In genomic region chr12:12558291-12558690, GRCh38 we compare ENCODE assay signal across 26 cellular contexts. TPM values are rescaled to one million over a fixed set of nuclear protein-coding genes. Genes with fewer than 3 reads are reported as not detected.
DNase-seq lines count a peak whose midpoint lies in the region; TF ChIP-seq lines count a peak whose summit lies in the region.
"Had no signal": no experiment of that assay in that cellular context is flagged by ENCODE, and none has a peak within 500 bp of the region (broad histone marks: within the 10 kb centered on the region; RNA-seq: fewer than 3 reads in every experiment).

No MANE protein-coding gene starts in this region.

- no peaks in the 10 kb centered on the region for H3K9me3 ChIP-seq in mammary epithelial cell (replicated peaks; ENCODE audit: insufficient read depth, low read length)
- no peaks in the 10 kb centered on the region for H3K9me3 ChIP-seq in liver (ENCODE audit: control insufficient read depth in 4 of 4, low read length in 3 of 4)
- H3K9me3 ChIP-seq in uterus: no peaks in the 10 kb centered on the region

- POLR2A ChIA-PET in MCF 10A (lab: Yijun Ruan, JAX): interaction anchor here (0.7 to 4.7 kb wide), 7 partner anchors 14 to 202 kb away, joined by 3 to 41 read pairs (median 4); partner anchors contain the start of genes BORCS5 and GPR19
- POLR2A ChIA-PET in activated CD4-positive, alpha-beta memory T cell treated with anti-CD3 and anti-CD28 coated beads, Interleukin-2, amount 10 ng/mL, durations not matched to agents 7 days and 5 days (lab: Charles Lee): interaction anchor here (0.9 to 11.3 kb wide), 11 partner anchors 10 to 200 kb away, joined by 3 to 257 read pairs (median 5); partner anchors contain the start of genes BORCS5 and CDKN1B

- no peak overlapping the region for H3K27ac ChIP-seq in mammary epithelial cell (ENCODE audit: insufficient read depth, low read depth, low read length)
- H3K27ac ChIP-seq in liver (ENCODE audit: low read depth in 1 of 2, low read length in 2 of 2): peak overlapping the region in 1 of 2 donors; percentile 98
- H3K27ac ChIP-seq in uterus: peak overlapping the region; percentile 100
- H3K27ac ChIP-seq: epithelial cell of prostate, SK-N-MC had no signal

- intact Hi-C loops in MCF 10A (cut with micrococcal nuclease): no loop called here
- intact Hi-C loops in mammary epithelial cell (cut with micrococcal nuclease): no loop called here
- intact Hi-C loops in uterus (cut with DNase I; ENCODE audit: low total_unique reads): no loop called here

- TF ChIP-seq CTCF in MCF 10A (IDR thresholded peaks at IDR 0.05; ENCODE audit: unreplicated experiment) (no peak), mammary epithelial cell (conservative IDR thresholded peaks at IDR 0.05 in 1 of 2, IDR thresholded peaks at IDR 0.05 in 1 of 2; ENCODE audit: extremely low read depth in 1 of 2, insufficient read depth in 1 of 2, low read depth in 1 of 2, low read length in 2 of 2) (no peak), liver (IDR thresholded peaks at IDR 0.05; ENCODE audit: low read depth, low read length, missing input control) (no peak), uterus (IDR thresholded peaks at IDR 0.05) (no peak)

- H3K4me1 Mint-ChIP-seq in MCF 10A (ENCODE audit: insufficient read depth, unreplicated experiment): peaks cover 23% of the 10 kb centered on the region
- H3K4me1 Mint-ChIP-seq in activated CD4-positive, alpha-beta memory T cell treated with anti-CD3 and anti-CD28 coated beads, Interleukin-2, amount 10 ng/mL, durations not matched to agents 7 days and 5 days: peaks cover 50% of the 10 kb centered on the region

- no peaks in the 10 kb centered on the region for H3K36me3 ChIP-seq in mammary epithelial cell (ENCODE audit: insufficient read depth, low read length)
- H3K36me3 ChIP-seq in liver (ENCODE audit: control insufficient read depth in 4 of 4, insufficient read depth in 3 of 4, low read depth in 1 of 4, low read length in 3 of 4): peaks cover 4 to 8% (median 4%) of the 10 kb centered on the region in 4 donors
- H3K36me3 ChIP-seq in uterus: no peaks in the 10 kb centered on the region

- 85% methylated on average over 4 of the region's 4 CpGs for WGBS in mammary epithelial cell (ENCODE audit: low coverage, missing lambda C conversion rate)
- WGBS in liver: 94% methylated on average over 4 of the region's 4 CpGs

- no peak overlapping the region for H2AFZ ChIP-seq in mammary epithelial cell (ENCODE audit: low read depth, low read length)

- no peak overlapping the region for H3K4me3 ChIP-seq in mammary epithelial cell (replicated peaks in 1 of 3; ENCODE audit: insufficient read depth in 1 of 3, low read depth in 2 of 3, low read length in 3 of 3)
- H3K4me3 ChIP-seq in liver (ENCODE audit: low read depth in 1 of 3, low read length in 3 of 3): peak overlapping the region; percentile 22 to 50 (median 48)
- no peak overlapping the region for H3K4me3 ChIP-seq in uterus
- H3K4me3 ChIP-seq: SK-N-MC had no signal

- TF ChIP-seq RAD21 in liver (IDR thresholded peaks at IDR 0.05): no peak

- no TSS peak for BruUV-seq in MCF 10A (replicated peaks; lab: Mats Ljungman, UMichigan)
- BruUV-seq in mammary epithelial cell (replicated peaks; lab: Mats Ljungman, UMichigan): no TSS peak

- H3K9ac ChIP-seq in mammary epithelial cell (ENCODE audit: insufficient read depth, low read length): no peak overlapping the region
- peak overlapping the region; percentile 95 to 96 for H3K9ac ChIP-seq in liver (ENCODE audit: low read depth in 1 of 2, low read length in 2 of 2)

- no peak overlapping the region for H3K4me2 ChIP-seq in mammary epithelial cell (ENCODE audit: insufficient read depth, low read depth, low read length)

- DNase-seq in MCF 10A (ENCODE audit: unreplicated experiment) (no peak), mammary epithelial cell (no peak), uterus (no peak), medulla oblongata (ENCODE audit: extremely low spot score) (no peak), putamen (ENCODE audit: low spot score) (no peak), NCI-H1436 treated with DMSO at 0.1 percent for 48 hours (lab: John Stamatoyannopoulos, UW) (no peak)
- no peak for DNase-seq in activated CD4-positive, alpha-beta memory T cell treated with anti-CD3 and anti-CD28 coated beads, Interleukin-2, amount 10 ng/mL, durations not matched to agents 7 days and 5 days
- DNase-seq: activated B cell treated with CpG ODN at 0.5 μM for 24 hours; activated CD8-positive, alpha-beta memory T cell treated with anti-CD3 and anti-CD28 coated beads for 24 hours; activated gamma-delta T cell; amygdala; C1 segment of cervical spinal cord; central memory CD4-positive, alpha-beta T cell; DMS79; dorsolateral prefrontal cortex; foreskin fibroblast; HCEC 1CT; hypothalamus; mesenchymal stem cell; NCI-H1105 treated with DMSO at 0.1 percent for 48 hours; RPMI8226 had no signal

- peaks cover 19% of the 10 kb centered on the region for H3K79me2 ChIP-seq in mammary epithelial cell (ENCODE audit: insufficient read depth, low read length)

- CTCF ChIA-PET in MCF 10A (lab: Yijun Ruan, JAX): no interaction called here
- CTCF ChIA-PET in mammary epithelial cell (lab: Charles Lee; ENCODE audit: low non-redundant PET): no interaction called here
- CTCF ChIA-PET in activated CD4-positive, alpha-beta memory T cell treated with anti-CD3 and anti-CD28 coated beads, Interleukin-2, amount 10 ng/mL, durations not matched to agents 7 days and 5 days (lab: Charles Lee): interaction anchor here (2.7 kb wide), 1 partner anchor 53 kb away, joined by 5 read pairs; no protein-coding TSS in a partner anchor

- H4K20me1 ChIP-seq in mammary epithelial cell (ENCODE audit: insufficient read depth, low read length): no peaks in the 10 kb centered on the region

- dilution Hi-C loops in mammary epithelial cell (cut with HindIII; ENCODE audit: low sequenced_read_pairs): no loop called here

- in situ Hi-C loops in mammary epithelial cell (cut with MboI; ENCODE audit: low sequenced_read_pairs in 2 of 2): loop anchor here (25.0 kb wide), 1 partner anchor 171 kb away; no protein-coding TSS in a partner anchor

- H3K27ac Mint-ChIP-seq in MCF 10A (ENCODE audit: low read depth, unreplicated experiment): peak overlapping the region; percentile 3
- no peak overlapping the region for H3K27ac Mint-ChIP-seq in activated CD4-positive, alpha-beta memory T cell treated with anti-CD3 and anti-CD28 coated beads, Interleukin-2, amount 10 ng/mL, durations not matched to agents 7 days and 5 days
- H3K27ac Mint-ChIP-seq: activated B cell treated with CpG ODN at 0.5 μM for 24 hours; stimulated activated memory B cell treated with anti-CD40 and anti-IgM and Interleukin-4, amounts not matched to agents 10 μg/mL and 1 μg/mL and 100 μg/mL, for 72 hours had no signal

- H3K9me3 Mint-ChIP-seq in MCF 10A (ENCODE audit: unreplicated experiment): no peaks in the 10 kb centered on the region
- H3K9me3 Mint-ChIP-seq in activated CD4-positive, alpha-beta memory T cell treated with anti-CD3 and anti-CD28 coated beads, Interleukin-2, amount 10 ng/mL, durations not matched to agents 7 days and 5 days: no peaks in the 10 kb centered on the region
- H3K9me3 Mint-ChIP-seq: activated B cell treated with CpG ODN at 0.5 μM for 24 hours; stimulated activated memory B cell treated with anti-CD40 and anti-IgM and Interleukin-4, amounts not matched to agents 10 μg/mL and 1 μg/mL and 100 μg/mL, for 72 hours; T-helper 2 cell treated with Interferon-gamma antibody and Interleukin-4, amounts not matched to agents 5 μg/mL and 100 μg/mL, for 36 hours had no signal

- H3K27me3 ChIP-seq in mammary epithelial cell (ENCODE audit: insufficient read depth, low read length) (no peaks in the 10 kb centered on the region), liver (ENCODE audit: control insufficient read depth in 4 of 4, insufficient read depth in 4 of 4, low read length in 3 of 4) (no peaks in the 10 kb centered on the region), uterus (no peaks in the 10 kb centered on the region)
- H3K27me3 ChIP-seq: dorsolateral prefrontal cortex had no signal

- H3K36me3 Mint-ChIP-seq in MCF 10A (ENCODE audit: insufficient read depth, unreplicated experiment): no peaks in the 10 kb centered on the region
- peaks cover 53% of the 10 kb centered on the region for H3K36me3 Mint-ChIP-seq in activated CD4-positive, alpha-beta memory T cell treated with anti-CD3 and anti-CD28 coated beads, Interleukin-2, amount 10 ng/mL, durations not matched to agents 7 days and 5 days (ENCODE audit: low read depth)
- H3K36me3 Mint-ChIP-seq: stimulated activated memory B cell treated with anti-CD40 and anti-IgM and Interleukin-4, amounts not matched to agents 10 μg/mL and 1 μg/mL and 100 μg/mL, for 72 hours had no signal

- no peak for TF ChIP-seq POLR2A in uterus (IDR thresholded peaks at IDR 0.05)

- H3K4me1 ChIP-seq in mammary epithelial cell (ENCODE audit: insufficient read depth, low read length) (peaks cover 18% of the 10 kb centered on the region), liver (ENCODE audit: control insufficient read depth in 4 of 4, insufficient read depth in 4 of 4, low read length in 3 of 4) (peaks cover 0 to 23% (median 4%) of the 10 kb centered on the region in 4 donors), uterus (peaks cover 0 to 3% of the 10 kb centered on the region in 2 donors)

- H3K4me3 Mint-ChIP-seq in MCF 10A (ENCODE audit: unreplicated experiment): no peak overlapping the region
- H3K4me3 Mint-ChIP-seq in activated CD4-positive, alpha-beta memory T cell treated with anti-CD3 and anti-CD28 coated beads, Interleukin-2, amount 10 ng/mL, durations not matched to agents 7 days and 5 days: peak overlapping the region; percentile 88
- H3K4me3 Mint-ChIP-seq: activated B cell treated with CpG ODN at 0.5 μM for 24 hours; stimulated activated memory B cell treated with anti-CD40 and anti-IgM and Interleukin-4, amounts not matched to agents 10 μg/mL and 1 μg/mL and 100 μg/mL, for 72 hours had no signal

- no peaks in the 10 kb centered on the region for H3K27me3 Mint-ChIP-seq in MCF 10A (ENCODE audit: insufficient read depth, unreplicated experiment)
- no peaks in the 10 kb centered on the region for H3K27me3 Mint-ChIP-seq in activated CD4-positive, alpha-beta memory T cell treated with anti-CD3 and anti-CD28 coated beads, Interleukin-2, amount 10 ng/mL, durations not matched to agents 7 days and 5 days

RNA-seq across cellular contexts. Expression of gene DUSP16, which starts 4.4 kb away (rescaled TPM):
- total RNA-seq in MCF 10A (2022) (18.9 and 20.7 TPM in 2 replicates), mammary epithelial cell (10 to 100 TPM; 11.2 to 16.4 TPM), liver (10 to 100 TPM in 1 of 2 donors, 1 to 10 TPM in 1; 9.9 to 56.4 TPM), uterus (10 to 100 TPM; 20.5 to 46.0 (median 35.5) TPM)
- polyA plus RNA-seq in mammary epithelial cell (4.3 TPM), liver (10 to 100 TPM in 1 of 2 donors, 1 to 10 TPM in 1; 7.8 to 28.2 TPM)
- 9.0 TPM for polyA minus RNA-seq in mammary epithelial cell
- 10 to 100 TPM; 77.3 to 85.2 TPM for total RNA-seq in activated CD4-positive, alpha-beta memory T cell treated with anti-CD3 and anti-CD28 coated beads, Interleukin-2, amount 10 ng/mL, durations not matched to agents 7 days and 5 days

RNA-seq across cellular contexts. Expression of gene CREBL2, which starts 53.4 kb away (rescaled TPM):
- total RNA-seq in MCF 10A (2022) (17.4 and 22.5 TPM in 2 replicates), mammary epithelial cell (10 to 100 TPM; 18.1 to 40.2 TPM), liver (10 to 100 TPM; 16.1 to 27.4 TPM), uterus (10 to 100 TPM; 18.7 to 33.4 (median 28.3) TPM)
- polyA plus RNA-seq in mammary epithelial cell (9.1 TPM), liver (10 to 100 TPM; 14.6 to 21.8 TPM)
- 7.5 TPM for polyA minus RNA-seq in mammary epithelial cell
- total RNA-seq in activated CD4-positive, alpha-beta memory T cell treated with anti-CD3 and anti-CD28 coated beads, Interleukin-2, amount 10 ng/mL, durations not matched to agents 7 days and 5 days: 10 to 100 TPM; 24.2 to 26.1 TPM

Comparison
In these comparisons a context has a peak if more than half of its experiments do, and no peak if none do; other contexts are left out.
1. H3K4me3 ChIP-seq: peak in liver (3 of 3); none in mammary epithelial cell (0 of 3) and uterus (0 of 2).